ENCODE assay signal across 17 cellular contexts in genomic region chr9:21853414-21853813, GRCh38. TPM values are rescaled to one million over a fixed set of nuclear protein-coding genes. Genes with fewer than 3 reads are reported as not detected.
DNase-seq lines count a peak whose midpoint lies in the region; ATAC-seq and TF ChIP-seq lines count a peak whose summit lies in the region.
"Had no signal": no experiment of that assay in that cellular context is flagged by ENCODE, and none has a peak within 500 bp of the region (broad histone marks: within the 10 kb centered on the region; RNA-seq: fewer than 3 reads in every experiment).

No MANE protein-coding gene starts in this region.

- H3K27me3 ChIP-seq in stomach = no peaks in the 10 kb centered on the region
- no peaks in the 10 kb centered on the region for H3K27me3 ChIP-seq in thyroid gland
- H3K27me3 ChIP-seq: SJSA1 had no signal

- TF ChIP-seq EP300 in stomach (IDR thresholded peaks at IDR 0.05) = no peak

- H3K36me3 Mint-ChIP-seq in memory B cell = peaks cover 42% of the 10 kb centered on the region

- H3K27ac Mint-ChIP-seq in memory B cell = peak overlapping the region; percentile 75
- H3K27ac Mint-ChIP-seq: GM23338 had no signal

- peak; percentile 29 for DNase-seq in LoVo (ENCODE audit: low spot score)
- no peak for DNase-seq in epithelial cell of prostate (ENCODE audit: low read depth, low spot score)
- DNase-seq in memory B cell (ENCODE audit: low spot score in 2 of 2) = no peak
- peak; percentile 47 for DNase-seq in stomach
- DNase-seq in thyroid gland = no peak
- no peak for DNase-seq in SW480 (ENCODE audit: low spot score)
- DNase-seq: COR-L47, DMS79 treated with DMSO at 0.1 percent for 48 hours, MM.1S, NCI-H187, NCI-H345, NCI-H526 treated with DMSO at 0.1 percent for 48 hours, OCI-M1 had no signal

- ATAC-seq in memory B cell (ENCODE audit: low read depth) = no peak
- no peak for ATAC-seq in GM18502 (IDR thresholded peaks at IDR 0.05; ENCODE audit: poor library complexity, unreplicated experiment)
- ATAC-seq in GM19395 (IDR thresholded peaks at IDR 0.05; ENCODE audit: unreplicated experiment) = no peak
- ATAC-seq: GM23338 had no signal

- no peak overlapping the region for H3K4me3 ChIP-seq in stomach
- no peak overlapping the region for H3K4me3 ChIP-seq in thyroid gland (replicated peaks in 1 of 3)
- H3K4me3 ChIP-seq: GM23338, SJSA1 had no signal

- TF ChIP-seq POLR2A in stomach (IDR thresholded peaks at IDR 0.05) (no peak), thyroid gland (IDR thresholded peaks at IDR 0.05) (no peak)

- H3K4me1 Mint-ChIP-seq in memory B cell = peaks cover 4% of the 10 kb centered on the region
- H3K4me1 Mint-ChIP-seq: GM23338 had no signal

- H3K9me3 ChIP-seq in stomach (peaks cover 0 to 8% (median 5%) of the 10 kb centered on the region in 4 donors), thyroid gland (no peaks in the 10 kb centered on the region)
- H3K9me3 ChIP-seq: SJSA1 had no signal

- peak overlapping the region; percentile 68 for H3K27ac ChIP-seq in epithelial cell of prostate
- peak overlapping the region in 4 of 5 donors; percentile 64 to 81 (median 77) for H3K27ac ChIP-seq in stomach
- H3K27ac ChIP-seq in thyroid gland = no peak overlapping the region
- H3K27ac ChIP-seq: SJSA1 had no signal

- H3K9me3 Mint-ChIP-seq in memory B cell = peaks cover 1% of the 10 kb centered on the region

- H3K36me3 ChIP-seq in stomach (peaks cover 0 to 77% (median 43%) of the 10 kb centered on the region in 4 donors), thyroid gland (no peaks in the 10 kb centered on the region)

- TF ChIP-seq CTCF in stomach (IDR thresholded peaks at IDR 0.05) = no peak
- TF ChIP-seq CTCF in thyroid gland (IDR thresholded peaks at IDR 0.05) = no peak

- H3K4me1 ChIP-seq in stomach (peaks cover 8 to 51% (median 30%) of the 10 kb centered on the region in 4 donors), thyroid gland (no peaks in the 10 kb centered on the region)

- H3K4me3 Mint-ChIP-seq in memory B cell = no peak overlapping the region
- H3K4me3 Mint-ChIP-seq: GM23338 had no signal

- intact Hi-C loops in stomach (cut with DNase I; ENCODE audit: low total_unique reads) = no loop called here
- intact Hi-C loops in thyroid gland (cut with DNase I) = no loop called here

- 24 to 59% (median 46%) methylated on average over 2 of the region's 2 CpGs for WGBS in stomach, 5 donors
- WGBS in thyroid gland, 2 donors = 97 to 98% methylated on average over 2 of the region's 2 CpGs

- H3K27me3 Mint-ChIP-seq in memory B cell = no peaks in the 10 kb centered on the region

RNA-seq across cellular contexts. Expression of gene MTAP, which starts 51.0 kb away (rescaled TPM):
- total RNA-seq in stomach (10 to 100 TPM in 4 of 5 donors, 1 to 10 TPM in 1; 1.2 to 38.4 (median 17.9) TPM), thyroid gland (10 to 100 TPM; 17.1 to 24.2 (median 19.1) TPM)
- polyA plus RNA-seq in stomach = 10 to 100 TPM in 2 of 3 donors, 1 to 10 TPM in 1; 8.8 to 14.1 (median 10.1) TPM

Comparison
In these comparisons a context has a peak if more than half of its experiments do, and no peak if none do; other contexts are left out.
1. DNase-seq: peak in LoVo (single experiment) and stomach (single experiment); none in epithelial cell of prostate (single experiment), memory B cell (0 of 2), thyroid gland (0 of 2) and SW480 (single experiment).
2. H3K27ac ChIP-seq: peak in epithelial cell of prostate (single experiment) and stomach (4 of 5); none in thyroid gland (0 of 3).